Comparison of ENCODE assay signal across 4 cellular contexts in genomic region chr16:61480250-61480649, GRCh38.
A peak's percentile ranks its signal among the peaks of the same experiment; 100 is the strongest.
TF ChIP-seq lines count a peak whose summit lies in the region.

No MANE protein-coding gene starts in this region.

TF ChIP-seq in HepG2, 621 proteins besides CTCF, POLR2A, EP300 and RAD21:
- TF ChIP-seq ZMYM4 (CRISPR knock-in tag; IDR thresholded peaks at IDR 0.05): no peak
- peak; percentile 82 for TF ChIP-seq CEBPB (IDR thresholded peaks at IDR 0.05; ENCODE audit: borderline replicate concordance, low read depth, low read length)
TF ChIP-seq in HepG2: peak in this region for 1.

TF ChIP-seq in IMR-90, 13 proteins besides CTCF, POLR2A, EP300 and RAD21:
- TF ChIP-seq RCOR1 (IDR thresholded peaks at IDR 0.05; ENCODE audit: insufficient replicate concordance, low read length) (no peak), CEBPB (IDR thresholded peaks at IDR 0.05; ENCODE audit: low read depth, low read length) (peak; percentile 68)

TF ChIP-seq in K562, 482 proteins besides CTCF, POLR2A, EP300 and RAD21:
- TF ChIP-seq IRF2 (CRISPR knock-in tag; IDR thresholded peaks at IDR 0.05) (no peak), CEBPB (tag; IDR thresholded peaks at IDR 0.05) (peak; percentile 50), ZNF316 (IDR thresholded peaks at IDR 0.05) (no peak), CEBPG (CRISPR knock-in tag; IDR thresholded peaks at IDR 0.05) (no peak), CEBPG (tag; conservative IDR thresholded peaks at IDR 0.05 in 1 of 2, IDR thresholded peaks at IDR 0.05 in 1 of 2) (peak in 1 of 2 experiments; percentile 82; a peak in 2 of 4 replicates), ATF1 (CRISPR knock-in tag; IDR thresholded peaks at IDR 0.05) (no peak), ATF1 (tag; IDR thresholded peaks at IDR 0.05) (no peak)
- TF ChIP-seq, protein P1, sequence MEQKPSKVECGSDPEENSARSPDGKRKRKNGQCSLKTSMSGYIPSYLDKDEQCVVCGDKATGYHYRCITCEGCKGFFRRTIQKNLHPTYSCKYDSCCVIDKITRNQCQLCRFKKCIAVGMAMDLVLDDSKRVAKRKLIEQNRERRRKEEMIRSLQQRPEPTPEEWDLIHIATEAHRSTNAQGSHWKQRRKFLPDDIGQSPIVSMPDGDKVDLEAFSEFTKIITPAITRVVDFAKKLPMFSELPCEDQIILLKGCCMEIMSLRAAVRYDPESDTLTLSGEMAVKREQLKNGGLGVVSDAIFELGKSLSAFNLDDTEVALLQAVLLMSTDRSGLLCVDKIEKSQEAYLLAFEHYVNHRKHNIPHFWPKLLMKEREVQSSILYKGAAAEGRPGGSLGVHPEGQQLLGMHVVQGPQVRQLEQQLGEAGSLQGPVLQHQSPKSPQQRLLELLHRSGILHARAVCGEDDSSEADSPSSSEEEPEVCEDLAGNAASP (IDR thresholded peaks at IDR 0.05): no peak

TF ChIP-seq in H1, 55 proteins besides CTCF, POLR2A, EP300 and RAD21:
- TF ChIP-seq, protein P2, sequence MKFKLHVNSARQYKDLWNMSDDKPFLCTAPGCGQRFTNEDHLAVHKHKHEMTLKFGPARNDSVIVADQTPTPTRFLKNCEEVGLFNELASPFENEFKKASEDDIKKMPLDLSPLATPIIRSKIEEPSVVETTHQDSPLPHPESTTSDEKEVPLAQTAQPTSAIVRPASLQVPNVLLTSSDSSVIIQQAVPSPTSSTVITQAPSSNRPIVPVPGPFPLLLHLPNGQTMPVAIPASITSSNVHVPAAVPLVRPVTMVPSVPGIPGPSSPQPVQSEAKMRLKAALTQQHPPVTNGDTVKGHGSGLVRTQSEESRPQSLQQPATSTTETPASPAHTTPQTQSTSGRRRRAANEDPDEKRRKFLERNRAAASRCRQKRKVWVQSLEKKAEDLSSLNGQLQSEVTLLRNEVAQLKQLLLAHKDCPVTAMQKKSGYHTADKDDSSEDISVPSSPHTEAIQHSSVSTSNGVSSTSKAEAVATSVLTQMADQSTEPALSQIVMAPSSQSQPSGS (IDR thresholded peaks at IDR 0.05; ENCODE audit: low read length): no peak
- TF ChIP-seq CEBPB (IDR thresholded peaks at IDR 0.05; ENCODE audit: low read depth, low read length): peak; percentile 41; the same call in 1 of the 2 replicates
TF ChIP-seq in H1: peak in this region for 1.
